ENCODE assay signal across 27 cellular contexts in the genomic region with DNA sequence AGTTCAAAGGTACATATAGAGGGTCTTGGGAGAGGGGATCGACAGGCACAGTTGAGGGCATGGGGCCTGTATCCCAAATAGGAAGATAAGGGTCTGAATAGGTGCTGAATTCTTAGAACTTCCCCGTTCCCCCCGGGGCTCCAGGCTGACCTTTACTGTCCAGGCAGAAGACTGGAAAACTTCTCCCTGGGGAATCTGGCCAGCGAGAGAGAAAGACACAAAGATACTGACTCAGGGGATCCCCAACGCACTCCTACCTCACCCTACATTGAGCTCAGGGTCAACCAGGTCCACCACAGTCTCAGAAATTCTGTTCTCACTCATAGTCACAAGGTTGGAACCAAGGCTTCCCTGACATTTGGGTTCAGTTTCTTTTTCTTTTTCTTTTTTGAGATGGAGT. TPM values are rescaled to one million over a fixed set of nuclear protein-coding genes. Genes with fewer than 3 reads are reported as not detected.
DNase-seq lines count a peak whose midpoint lies in the region; ATAC-seq, FAIRE-seq and TF ChIP-seq lines count a peak whose summit lies in the region.
"Had no signal": no experiment of that assay in that cellular context is flagged by ENCODE, and none has a peak within 500 bp of the region (broad histone marks: within the 10 kb centered on the region; RNA-seq: fewer than 3 reads in every experiment).

No MANE protein-coding gene starts in this region.

- H3K9me3 ChIP-seq in heart left ventricle (no peaks in the 10 kb centered on the region), endodermal cell (ENCODE audit: control insufficient read depth, low read length) (no peaks in the 10 kb centered on the region), muscle layer of duodenum (ENCODE audit: control insufficient read depth in 1 of 2, low read length in 2 of 2) (no peaks in the 10 kb centered on the region), stomach (no peaks in the 10 kb centered on the region), kidney (ENCODE audit: control insufficient read depth in 1 of 2, low read length in 2 of 2) (no peaks in the 10 kb centered on the region)

- no peak for TF ChIP-seq POLR2A in heart left ventricle (IDR thresholded peaks at IDR 0.05)
- no peak for TF ChIP-seq POLR2A in stomach (IDR thresholded peaks at IDR 0.05)

- no peaks in the 10 kb centered on the region for H3K36me3 Mint-ChIP-seq in endodermal cell (ENCODE audit: low read depth)

- FAIRE-seq in kidney (lab: Jason Lieb, UNC) = no peak
- FAIRE-seq: GM12891 had no signal

- H3K27me3 ChIP-seq in heart left ventricle (no peaks in the 10 kb centered on the region), endodermal cell (ENCODE audit: control insufficient read depth, insufficient read depth, low read length, poor library complexity, severe bottlenecking) (no peaks in the 10 kb centered on the region), muscle layer of duodenum (ENCODE audit: low read depth, low read length) (no peaks in the 10 kb centered on the region), stomach (no peaks in the 10 kb centered on the region)

- peak overlapping the region; percentile 44 for H3K27ac Mint-ChIP-seq in endodermal cell
- H3K27ac Mint-ChIP-seq: B cell, GM23338, HFFc6 had no signal

- peak overlapping the region; percentile 3 to 75 (median 50) for H3K27ac ChIP-seq in heart left ventricle
- H3K27ac ChIP-seq in endodermal cell (ENCODE audit: low read depth, low read length) = no peak overlapping the region
- peak overlapping the region; percentile 23 for H3K27ac ChIP-seq in muscle layer of duodenum (ENCODE audit: low read length)
- peak overlapping the region in 3 of 5 donors; percentile 14 to 95 (median 55) for H3K27ac ChIP-seq in stomach
- H3K27ac ChIP-seq in kidney (ENCODE audit: low read depth in 2 of 2, low read length in 2 of 2) = no peak overlapping the region
- H3K27ac ChIP-seq: 22Rv1, PC-9 had no signal

- H3K4me1 Mint-ChIP-seq in endodermal cell = no peaks in the 10 kb centered on the region
- H3K4me1 Mint-ChIP-seq: GM23338 had no signal

- DNase-seq in heart left ventricle (no peak), Right ventricle myocardium superior (no peak), endodermal cell (no peak), stomach (no peak), NCI-H1417 treated with DMSO at 0.1 percent for 48 hours (lab: John Stamatoyannopoulos, UW) (no peak), kidney (no peak)
- DNase-seq: Calu3, DMS79 treated with DMSO at 0.1 percent for 48 hours, GF-D8, H9, HFFc6, IMR-90, KG1, MM.1S, NCI-H1694, NCI-H2029 treated with DMSO at 0.1 percent for 48 hours, NCI-H446 treated with DMSO at 0.1 percent for 48 hours, NCI-H526 treated with DMSO at 0.1 percent for 48 hours, PC-9, SHP77 had no signal

- no peak for ATAC-seq in heart left ventricle
- ATAC-seq in Right ventricle myocardium superior (ENCODE audit: poor library complexity) = no peak
- no peak for ATAC-seq in HG03378 (IDR thresholded peaks at IDR 0.05; ENCODE audit: unreplicated experiment)
- ATAC-seq: GM23338 had no signal

- H3K9ac ChIP-seq in endodermal cell (ENCODE audit: extremely low read depth, low read length, poor library complexity, severe bottlenecking) (no peak overlapping the region), kidney (ENCODE audit: low read length in 2 of 2) (no peak overlapping the region)

- H3K4me1 ChIP-seq in heart left ventricle = peaks cover 12 to 73% (median 49%) of the 10 kb centered on the region in 12 donors
- no peaks in the 10 kb centered on the region for H3K4me1 ChIP-seq in endodermal cell (ENCODE audit: control insufficient read depth, insufficient read depth, low read length)
- H3K4me1 ChIP-seq in muscle layer of duodenum (ENCODE audit: control insufficient read depth in 1 of 2, insufficient read depth in 2 of 2, low read length in 2 of 2) = peaks cover 11 to 34% of the 10 kb centered on the region in 2 donors
- H3K4me1 ChIP-seq in stomach = peaks cover 5 to 46% (median 33%) of the 10 kb centered on the region in 4 donors
- peaks cover 6 to 18% of the 10 kb centered on the region in 2 donors for H3K4me1 ChIP-seq in kidney (ENCODE audit: control insufficient read depth in 1 of 2, insufficient read depth in 1 of 2, low read depth in 1 of 2, low read length in 2 of 2)

- H3K36me3 ChIP-seq in heart left ventricle (peaks cover 0 to 26% (median 9%) of the 10 kb centered on the region in 9 donors), endodermal cell (ENCODE audit: control insufficient read depth, insufficient read depth, low read length) (no peaks in the 10 kb centered on the region), muscle layer of duodenum (ENCODE audit: control insufficient read depth in 1 of 2, insufficient read depth in 2 of 2, low read length in 2 of 2) (peaks cover under 1 to 7% of the 10 kb centered on the region in 2 donors), stomach (peaks cover 6 to 26% (median 22%) of the 10 kb centered on the region in 4 donors), kidney (ENCODE audit: control insufficient read depth in 1 of 2, insufficient read depth in 2 of 2, low read length in 2 of 2) (peaks cover 3 to 7% of the 10 kb centered on the region in 2 donors)

- intact Hi-C loops in heart left ventricle (cut with DNase I) = loop anchor here in 1 of 10 donors (10.0 kb wide), 1 partner anchor 48 kb away; a partner anchor contains a TSS
- intact Hi-C loops in Right ventricle myocardium superior (cut with DNase I) = no loop called here
- intact Hi-C loops in stomach (cut with DNase I; ENCODE audit: low total_unique reads) = no loop called here
- intact Hi-C loops in kidney (cut with DNase I) = no loop called here

- TF ChIP-seq EP300 in stomach (IDR thresholded peaks at IDR 0.05) = no peak

- H3K9me3 Mint-ChIP-seq in endodermal cell = no peaks in the 10 kb centered on the region
- H3K9me3 Mint-ChIP-seq: CD14-positive monocyte, GM23338, H9, HFFc6 had no signal

- no peak overlapping the region for H3K4me3 ChIP-seq in heart left ventricle
- H3K4me3 ChIP-seq in endodermal cell (ENCODE audit: low read length) = no peak overlapping the region
- no peak overlapping the region for H3K4me3 ChIP-seq in muscle layer of duodenum (ENCODE audit: low read depth in 1 of 2, low read length in 2 of 2)
- no peak overlapping the region for H3K4me3 ChIP-seq in stomach
- no peak overlapping the region for H3K4me3 ChIP-seq in kidney (ENCODE audit: low read length in 2 of 2)
- H3K4me3 ChIP-seq: GM23338, PC-9 had no signal

- H3K27me3 Mint-ChIP-seq in endodermal cell (ENCODE audit: insufficient read depth) = no peaks in the 10 kb centered on the region
- H3K27me3 Mint-ChIP-seq: B cell had no signal

- WGBS in heart left ventricle, 4 donors = 54 to 68% (median 61%) methylated on average over 5 of the region's 5 CpGs
- 79 to 87% methylated on average over 3 to 5 of the region's 5 CpGs for WGBS in endodermal cell (ENCODE audit: insufficient coverage in 1 of 2, insufficient read length in 1 of 2), 2 experiments
- 83 to 96% (median 93%) methylated on average over 5 of the region's 5 CpGs for WGBS in stomach, 5 donors

- H3K4me3 Mint-ChIP-seq in endodermal cell = no peak overlapping the region
- H3K4me3 Mint-ChIP-seq: B cell, CD14-positive monocyte, GM23338, H9, HFFc6 had no signal

- TF ChIP-seq CTCF in heart left ventricle (IDR thresholded peaks at IDR 0.05) (no peak), endodermal cell (conservative IDR thresholded peaks at IDR 0.05) (no peak), stomach (IDR thresholded peaks at IDR 0.05) (no peak), kidney (IDR thresholded peaks at IDR 0.05; ENCODE audit: borderline replicate concordance, extremely low read depth, insufficient read depth) (no peak)

RNA-seq across cellular contexts. Expression of a gene that starts 46.2 kb away (rescaled TPM):
- total RNA-seq in heart left ventricle (100 to 1,000 TPM in 6 of 9 donors, 10 to 100 TPM in 3; 77.3 to 176 (median 135) TPM), Right ventricle myocardium superior (167 TPM), endodermal cell (10 to 100 TPM in 1 of 2 donors, 1 to 10 TPM in 1; 6.8 to 12.7 TPM), stomach (1,000 to 10,000 TPM in 1 of 5 donors, 100 to 1,000 TPM in 1, 10 to 100 TPM in 3; 47.2 to 2,520 (median 84.1) TPM), kidney (56.8 TPM)
- polyA plus RNA-seq in heart left ventricle (100 to 1,000 TPM in 1 of 2 donors, 10 to 100 TPM in 1; 29.9 to 119 TPM), stomach (10 to 100 TPM in 2 of 3 donors, 1 to 10 TPM in 1; 6.1 to 15.0 (median 11.9) TPM), kidney (ENCODE audit: insufficient read depth, low read depth, low replicate concordance) (13.8 TPM)
- 5.9 TPM for polyA plus RNA-seq in endodermal cell (2013, experiment 1 of 2)
- polyA plus RNA-seq in endodermal cell (2013, experiment 2 of 2) = 7.0 TPM

Comparison
In these comparisons a context has a peak if more than half of its experiments do, and no peak if none do; other contexts are left out.
1. H3K27ac ChIP-seq: peak in heart left ventricle (12 of 12), muscle layer of duodenum (single experiment) and stomach (3 of 5); none in endodermal cell (single experiment) and kidney (0 of 2).